In the genomic region with DNA sequence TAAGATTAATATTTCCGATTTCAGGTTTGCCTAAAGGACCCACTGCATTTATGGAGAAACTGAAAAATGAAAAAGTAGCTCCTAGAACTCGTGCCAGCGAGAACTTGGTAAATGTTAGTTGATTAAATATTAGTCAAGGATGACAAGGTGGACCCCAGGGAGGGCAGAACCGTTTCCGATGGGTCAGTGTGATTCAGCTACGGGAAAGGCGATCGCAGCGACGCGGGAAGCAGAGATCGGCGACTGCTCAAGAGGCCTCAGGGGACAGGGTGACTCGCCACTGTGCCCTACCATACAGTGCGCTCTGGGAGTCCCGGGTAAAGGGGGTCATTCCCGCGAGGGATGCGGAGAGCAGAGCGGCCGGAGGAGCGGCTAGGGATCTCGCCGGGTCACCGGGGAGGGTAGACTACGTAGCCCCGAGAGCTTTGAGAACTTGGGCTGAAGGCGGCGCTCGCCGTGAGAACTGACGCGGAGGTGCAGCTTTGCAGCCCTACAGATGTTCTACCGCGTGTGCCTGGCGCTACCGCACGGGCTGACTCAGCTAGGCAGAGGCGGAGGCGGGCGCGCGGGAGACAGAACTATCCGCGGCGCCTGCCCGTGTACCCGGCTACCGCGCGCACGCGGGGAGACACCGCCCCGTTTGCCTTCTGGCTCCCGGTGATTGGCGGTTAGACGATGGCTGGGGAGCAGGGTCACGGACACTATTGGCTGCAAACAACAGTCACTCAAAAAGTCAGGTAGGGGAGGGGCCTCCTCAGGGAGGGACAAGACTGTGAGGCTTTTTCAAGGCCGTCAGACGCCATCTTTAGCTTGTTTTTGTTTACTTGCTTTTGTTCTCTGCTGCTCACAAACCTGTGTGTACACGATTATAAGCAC, we compare ENCODE assay signal across 8 cellular contexts. TPM values are rescaled to one million over a fixed set of nuclear protein-coding genes. Genes with fewer than 3 reads are reported as not detected.
DNase-seq lines count a peak whose midpoint lies in the region; ATAC-seq and TF ChIP-seq lines count a peak whose summit lies in the region.

No MANE protein-coding gene starts in this region.

- H3K4me3 Mint-ChIP-seq in T-helper 17 cell, result peak overlapping the region; percentile 95

- in situ Hi-C loops in GM13977 (cut with MboI; ENCODE audit: low pct_unique_long_range_greater_than_20kb, low sequenced_read_pairs, unreplicated experiment), result no loop called here

- peaks cover 15% of the 10 kb centered on the region for H3K4me1 Mint-ChIP-seq in T-helper 17 cell

- no peaks in the 10 kb centered on the region for H3K36me3 ChIP-seq in aorta (ENCODE audit: control insufficient read depth in 1 of 2, insufficient read depth in 2 of 2, low read length in 1 of 2)

- intact Hi-C loops in right cardiac atrium (cut with DNase I), result no loop called here
- intact Hi-C loops in aorta (cut with DNase I), result no loop called here

- H3K27me3 ChIP-seq in right cardiac atrium (ENCODE audit: control insufficient read depth, insufficient read depth) (no peaks in the 10 kb centered on the region), aorta (ENCODE audit: control insufficient read depth in 1 of 2, insufficient read depth in 2 of 2, low read length in 1 of 2) (no peaks in the 10 kb centered on the region)

- no peaks in the 10 kb centered on the region for H3K4me1 ChIP-seq in right cardiac atrium (ENCODE audit: control insufficient read depth, insufficient read depth, low read length)
- H3K4me1 ChIP-seq in aorta (ENCODE audit: control insufficient read depth in 1 of 2, insufficient read depth in 2 of 2, low read length in 2 of 2), result no peaks in the 10 kb centered on the region

- H3K4me3 ChIP-seq in right cardiac atrium (ENCODE audit: low read length) (peak overlapping the region; percentile 65), aorta (ENCODE audit: low read length in 2 of 2) (peak overlapping the region; percentile 22 to 24)

- H3K27ac ChIP-seq in right cardiac atrium (ENCODE audit: low read length) (peak overlapping the region; percentile 97), aorta (ENCODE audit: low read depth in 1 of 2, low read length in 2 of 2) (peak overlapping the region in 1 of 2 donors; percentile 67)

- DNase-seq in GM13977 (ENCODE audit: low spot score) (peak; percentile 97), NCI-H1694 (lab: John Stamatoyannopoulos, UW) (peak; percentile 98), T-helper 17 cell (peak; percentile 94 to 95 (median 95)), anterior cingulate cortex (lab: John Stamatoyannopoulos, UW) (peak; percentile 73 to 99 (median 96)), right cardiac atrium (peak; percentile 96 to 98 (median 97)), putamen (ENCODE audit: low spot score) (peak; percentile 99), aorta (peak; percentile 97 to 98)

- peak; percentile 40 for TF ChIP-seq CTCF in GM13977 (IDR thresholded peaks at IDR 0.05; ENCODE audit: extremely low read depth, insufficient read depth, missing control alignments)

- peak overlapping the region; percentile 96 for H3K27ac Mint-ChIP-seq in T-helper 17 cell

- under 1% methylated on average over 62 of the region's 62 CpGs for WGBS in right cardiac atrium
- 0 to 1% methylated on average over 62 of the region's 62 CpGs for WGBS in aorta, 2 donors

- H3K9me3 ChIP-seq in T-helper 17 cell (ENCODE audit: control insufficient read depth, low read length, poor library complexity, severe bottlenecking) (no peaks in the 10 kb centered on the region), right cardiac atrium (ENCODE audit: control insufficient read depth, low read length) (no peaks in the 10 kb centered on the region), aorta (ENCODE audit: control insufficient read depth, low read length) (no peaks in the 10 kb centered on the region)

- peaks cover 2% of the 10 kb centered on the region for H3K36me3 Mint-ChIP-seq in T-helper 17 cell (ENCODE audit: low read depth)

- peak; percentile 96 for ATAC-seq in HG02884 (IDR thresholded peaks at IDR 0.05; ENCODE audit: unreplicated experiment)
- peak; percentile 95 for ATAC-seq in T-helper 17 cell
- ATAC-seq in right cardiac atrium, result peak; percentile 99
- peak; percentile 98 for ATAC-seq in aorta (ENCODE audit: low FRiP score)

- H3K27me3 Mint-ChIP-seq in T-helper 17 cell, result no peaks in the 10 kb centered on the region

RNA-seq across cellular contexts. Expression of a gene that starts 3.2 kb away (rescaled TPM):
- 1 to 10 TPM; 9.0 to 9.1 TPM for total RNA-seq in T-helper 17 cell
- 10 to 100 TPM in 1 of 4 donors, 1 to 10 TPM in 3; 5.8 to 11.4 (median 6.7) TPM for total RNA-seq in right cardiac atrium
- 4.1 TPM for polyA plus RNA-seq in right cardiac atrium
- total RNA-seq in aorta, result 1 to 10 TPM; 5.5 to 8.6 TPM
- polyA plus RNA-seq in aorta, result 10 to 100 TPM in 1 of 2 donors, 1 to 10 TPM in 1; 8.8 to 11.0 TPM

RNA-seq across cellular contexts. Expression of a gene that starts 24.4 kb away (rescaled TPM):
- total RNA-seq in T-helper 17 cell, result 1 to 10 TPM; 1.3 to 1.5 TPM
- 1 to 10 TPM; 5.7 to 6.9 (median 6.6) TPM for total RNA-seq in right cardiac atrium
- polyA plus RNA-seq in right cardiac atrium, result 4.8 TPM
- total RNA-seq in aorta, result 10 to 100 TPM; 12.9 to 16.2 TPM
- 1 to 10 TPM; 2.2 to 3.8 TPM for polyA plus RNA-seq in aorta

RNA-seq across cellular contexts. Expression of a gene that starts 27.9 kb away (rescaled TPM):
- 10 to 100 TPM; 17.6 to 19.9 TPM for total RNA-seq in T-helper 17 cell
- total RNA-seq in right cardiac atrium, result 100 to 1,000 TPM; 108 to 126 (median 112) TPM
- polyA plus RNA-seq in right cardiac atrium, result 140 TPM
- 10 to 100 TPM; 67.7 to 68.4 TPM for total RNA-seq in aorta
- polyA plus RNA-seq in aorta, result 100 to 1,000 TPM; 103 to 116 TPM

RNA-seq across cellular contexts. Expression of a gene that starts 35.2 kb away (rescaled TPM):
- not detected for total RNA-seq in T-helper 17 cell
- not detected for total RNA-seq in right cardiac atrium
- polyA plus RNA-seq in right cardiac atrium, result not detected
- not detected for total RNA-seq in aorta
- not detected for polyA plus RNA-seq in aorta

RNA-seq across cellular contexts. Expression of a gene that starts 49.9 kb away (rescaled TPM):
- 10 to 100 TPM; 19.5 to 25.9 TPM for total RNA-seq in T-helper 17 cell
- 10 to 100 TPM; 16.5 to 33.5 (median 27.2) TPM for total RNA-seq in right cardiac atrium
- polyA plus RNA-seq in right cardiac atrium, result 29.6 TPM
- 10 to 100 TPM; 19.7 to 33.9 TPM for total RNA-seq in aorta
- 10 to 100 TPM; 39.5 to 62.7 TPM for polyA plus RNA-seq in aorta
